ENCODE assay signal across 28 cellular contexts in the genomic region with DNA sequence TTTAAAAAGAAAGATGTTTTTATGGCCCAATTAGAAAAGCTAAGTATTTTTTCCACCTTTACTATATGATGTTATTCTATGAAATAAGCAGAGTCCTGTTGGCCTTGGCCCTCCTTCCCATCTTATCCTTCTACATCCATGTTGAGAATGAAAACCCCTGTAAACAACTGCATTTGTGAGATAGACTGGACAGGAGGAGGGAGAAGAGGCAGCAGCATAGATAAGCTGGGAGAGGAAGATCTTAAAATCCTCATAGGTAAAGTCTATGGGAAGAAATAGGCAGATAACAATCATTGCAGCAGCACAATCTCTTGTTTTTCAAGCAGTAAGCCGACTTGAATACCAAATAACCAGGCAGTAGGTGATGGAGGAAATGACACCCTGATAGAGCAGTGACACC.
"Had no signal": no experiment of that assay in that cellular context is flagged by ENCODE, and none has a peak within 500 bp of the region (broad histone marks: within the 10 kb centered on the region; RNA-seq: fewer than 3 reads in every experiment).

No MANE protein-coding gene starts in this region.

- DNase-seq: natural killer cell; occipital lobe; ovary; posterior cingulate gyrus; psoas muscle; right cardiac atrium; right lobe of liver; sigmoid colon; small intestine; stimulated activated CD4-positive, alpha-beta T cell treated with anti-CD3 and anti-CD28 coated beads, Interleukin-15, amount 100 ng/mL, for 24 hours; stimulated activated CD4-positive, alpha-beta T cell treated with anti-CD3 and anti-CD28 coated beads, Interleukin-2, amount 100 ng/mL, for 24 hours; stimulated activated CD4-positive, alpha-beta T cell treated with anti-CD3 and anti-CD28 coated beads, Interleukin-2, amount 100 ng/mL, for 48 hours; stimulated activated CD4-positive, alpha-beta T cell treated with anti-CD3 and anti-CD28 coated beads, Interleukin-4, amount 100 ng/mL, for 24 hours; stimulated activated naive B cell treated with anti-CD40 and anti-IgM and Interleukin-4, amounts not matched to agents 10 μg/mL and 1 μg/mL and 100 μg/mL, for 72 hours; stimulated activated naive CD4-positive, alpha-beta T cell treated with Interleukin-2 at 50 U/mL for 16 hours; stomach; thyroid gland; trophoblast cell; upper lobe of left lung had no signal

- H3K4me3 Mint-ChIP-seq: natural killer cell; nephron; neural progenitor cell; stimulated activated effector memory CD8-positive, alpha-beta T cell treated with anti-CD3 and anti-CD28 coated beads, Interleukin-12 subunit alpha, Interleukin-12 subunit beta, amount 100 ng/mL, for 72 hours; stimulated activated naive B cell treated with anti-CD40 and anti-IgM and Interleukin-4, amounts not matched to agents 10 μg/mL and 1 μg/mL and 100 μg/mL, for 72 hours; stimulated activated naive CD8-positive, alpha-beta T cell treated with anti-CD3 and anti-CD28 coated beads, Interleukin-15, Interleukin-2, amounts not matched to agents 100 ng/mL and 50 ng/mL, for 24 hours had no signal

- H2AFZ ChIP-seq: neural progenitor cell, parathyroid adenoma had no signal

- H3K27ac ChIP-seq: neural progenitor cell, ovary, parathyroid adenoma, psoas muscle, right lobe of liver, sigmoid colon, stomach, thoracic aorta, thyroid gland, tibial nerve, upper lobe of left lung, vagina had no signal

- H3K36me3 Mint-ChIP-seq: natural killer cell; neural progenitor cell; stimulated activated effector memory CD8-positive, alpha-beta T cell treated with anti-CD3 and anti-CD28 coated beads, Interleukin-12 subunit alpha, Interleukin-12 subunit beta, amount 100 ng/mL, for 72 hours; stimulated activated naive B cell treated with anti-CD40 and anti-IgM and Interleukin-4, amounts not matched to agents 10 μg/mL and 1 μg/mL and 100 μg/mL, for 72 hours had no signal

- H3K4me3 ChIP-seq: neural progenitor cell, ovary, psoas muscle, right lobe of liver, sigmoid colon, stomach, thoracic aorta, thyroid gland, tibial nerve, upper lobe of left lung, vagina had no signal

- H3K9me3 Mint-ChIP-seq: natural killer cell; neural progenitor cell; stimulated activated effector memory CD8-positive, alpha-beta T cell treated with anti-CD3 and anti-CD28 coated beads, Interleukin-12 subunit alpha, Interleukin-12 subunit beta, amount 100 ng/mL, for 72 hours; stimulated activated naive CD8-positive, alpha-beta T cell treated with anti-CD3 and anti-CD28 coated beads, Interleukin-15, Interleukin-2, amounts not matched to agents 100 ng/mL and 50 ng/mL, for 24 hours had no signal

- H3K4me1 ChIP-seq: parathyroid adenoma, psoas muscle, stomach, thyroid gland, tibial nerve, upper lobe of left lung, vagina had no signal

- H3K9ac ChIP-seq: neural progenitor cell, parathyroid adenoma had no signal

- H3K9me3 ChIP-seq: ovary, psoas muscle, right lobe of liver, sigmoid colon, stomach, thoracic aorta, thyroid gland, tibial nerve, upper lobe of left lung, vagina had no signal

- H3K4me1 Mint-ChIP-seq: natural killer cell; stimulated activated effector memory CD8-positive, alpha-beta T cell treated with anti-CD3 and anti-CD28 coated beads, Interleukin-12 subunit alpha, Interleukin-12 subunit beta, amount 100 ng/mL, for 72 hours; stimulated activated naive B cell treated with anti-CD40 and anti-IgM and Interleukin-4, amounts not matched to agents 10 μg/mL and 1 μg/mL and 100 μg/mL, for 72 hours had no signal

- H3K27ac Mint-ChIP-seq: natural killer cell; nephron; neural progenitor cell; progenitor cell of endocrine pancreas; stimulated activated effector memory CD8-positive, alpha-beta T cell treated with anti-CD3 and anti-CD28 coated beads, Interleukin-12 subunit alpha, Interleukin-12 subunit beta, amount 100 ng/mL, for 72 hours; stimulated activated naive B cell treated with anti-CD40 and anti-IgM and Interleukin-4, amounts not matched to agents 10 μg/mL and 1 μg/mL and 100 μg/mL, for 72 hours; stimulated activated naive CD8-positive, alpha-beta T cell treated with anti-CD3 and anti-CD28 coated beads, Interleukin-15, Interleukin-2, amounts not matched to agents 100 ng/mL and 50 ng/mL, for 24 hours had no signal

- H3K4me2 ChIP-seq: neural progenitor cell had no signal

- H3K36me3 ChIP-seq: neural progenitor cell, ovary, right lobe of liver, sigmoid colon, stomach, thoracic aorta, thyroid gland, tibial nerve, upper lobe of left lung, vagina had no signal

- H3K27me3 ChIP-seq: neural progenitor cell, ovary, right lobe of liver, sigmoid colon, stomach, thyroid gland, tibial nerve, upper lobe of left lung, vagina had no signal
